21 cellular contexts compared by ENCODE assay signal in the genomic region with DNA sequence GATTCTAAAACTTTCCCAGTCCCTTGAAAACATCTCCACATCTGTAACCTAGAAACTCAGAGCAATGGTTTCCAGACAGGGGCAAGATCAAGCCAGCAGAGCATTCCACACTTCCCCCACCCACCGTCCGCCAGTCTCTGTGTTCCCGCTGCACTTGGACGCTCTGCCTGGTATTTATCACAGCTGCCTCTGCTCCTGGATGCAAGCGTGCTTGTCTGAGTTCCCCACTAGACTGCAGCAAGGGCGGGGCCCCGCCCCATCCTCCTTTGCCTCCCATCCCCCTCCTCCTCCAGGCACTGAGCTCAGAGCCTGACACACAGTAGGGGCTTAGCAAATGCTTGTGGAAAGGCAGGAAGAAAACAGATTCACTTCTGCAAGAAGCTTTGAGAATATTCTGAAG.
A peak's percentile ranks its signal among the peaks of the same experiment; 100 is the strongest.
DNase-seq lines count a peak whose midpoint lies in the region; ATAC-seq and TF ChIP-seq lines count a peak whose summit lies in the region.
"Had no signal": no experiment of that assay in that cellular context is flagged by ENCODE, and none has a peak within 500 bp of the region (broad histone marks: within the 10 kb centered on the region; RNA-seq: fewer than 3 reads in every experiment).

No MANE protein-coding gene starts in this region.

- H3K18ac ChIP-seq in mesendoderm (ENCODE audit: low read length) = no peak overlapping the region

- H3K36me3 ChIP-seq in HUES6 (ENCODE audit: control insufficient read depth, insufficient read depth, low read length) (no peaks in the 10 kb centered on the region), mesendoderm (ENCODE audit: control insufficient read depth, insufficient read depth, low read length) (no peaks in the 10 kb centered on the region), tibial artery (no peaks in the 10 kb centered on the region), Karpas-422 (ENCODE audit: insufficient read depth, low read length) (no peaks in the 10 kb centered on the region)
- H3K36me3 ChIP-seq: breast epithelium, esophagus squamous epithelium, gastrocnemius medialis, left lung had no signal

- H2BK120ac ChIP-seq in mesendoderm (ENCODE audit: low read depth, low read length) = no peak overlapping the region

- no peak overlapping the region for H4K8ac ChIP-seq in mesendoderm (ENCODE audit: low read depth, low read length)

- no peak overlapping the region for H2AFZ ChIP-seq in Karpas-422 (ENCODE audit: low read length)

- H3K4me1 ChIP-seq in HUES6 (ENCODE audit: control insufficient read depth, insufficient read depth, low read length) = peaks cover 10% of the 10 kb centered on the region
- H3K4me1 ChIP-seq in foreskin keratinocyte = no peaks in the 10 kb centered on the region
- H3K4me1 ChIP-seq in mesendoderm (ENCODE audit: control insufficient read depth, low read depth, low read length) = no peaks in the 10 kb centered on the region
- H3K4me1 ChIP-seq in tibial artery = no peaks in the 10 kb centered on the region
- no peaks in the 10 kb centered on the region for H3K4me1 ChIP-seq in Karpas-422 (ENCODE audit: low read length)
- H3K4me1 ChIP-seq: breast epithelium, esophagus squamous epithelium, gastrocnemius medialis, left lung had no signal

- peak; percentile 21 for ATAC-seq in foreskin keratinocyte
- ATAC-seq: effector memory CD8-positive, alpha-beta T cell; gastrocnemius medialis; left lung; stimulated activated naive CD8-positive, alpha-beta T cell treated with anti-CD3 and anti-CD28 coated beads, Interleukin-15, amount 100 ng/mL, for 72 hours had no signal

- no peak overlapping the region for H2BK15ac ChIP-seq in mesendoderm (replicated peaks; ENCODE audit: low read depth)

- H3K27ac ChIP-seq in HUES6 (ENCODE audit: low read depth, low read length) (no peak overlapping the region), foreskin keratinocyte (no peak overlapping the region), mesendoderm (ENCODE audit: low read depth, low read length) (no peak overlapping the region), tibial artery (no peak overlapping the region), Karpas-422 (ENCODE audit: low read length) (no peak overlapping the region)
- H3K27ac ChIP-seq: breast epithelium, esophagus squamous epithelium, gastrocnemius medialis, left lung, SK-N-MC had no signal

- H3K9ac ChIP-seq in HUES6 (ENCODE audit: low read length) (no peak overlapping the region), mesendoderm (ENCODE audit: low read length) (no peak overlapping the region), Karpas-422 (ENCODE audit: low read length) (no peak overlapping the region)

- H3K79me1 ChIP-seq in mesendoderm (ENCODE audit: low read length) = no peaks in the 10 kb centered on the region

- no peak overlapping the region for H4K5ac ChIP-seq in mesendoderm (ENCODE audit: low read length)

- H3K56ac ChIP-seq in mesendoderm (ENCODE audit: low read length) = no peak overlapping the region

- no peak overlapping the region for H3K4ac ChIP-seq in mesendoderm (ENCODE audit: low read depth, low read length)

- H3K4me2 ChIP-seq in mesendoderm (ENCODE audit: low read length) = no peak overlapping the region
- H3K4me2 ChIP-seq in Karpas-422 (ENCODE audit: low read depth, low read length, poor library complexity, severe bottlenecking) = no peak overlapping the region

- no peaks in the 10 kb centered on the region for H3K79me2 ChIP-seq in mesendoderm (ENCODE audit: control insufficient read depth, insufficient read depth, low read length)
- no peaks in the 10 kb centered on the region for H3K79me2 ChIP-seq in Karpas-422 (ENCODE audit: low read length)

- H2BK5ac ChIP-seq in mesendoderm (ENCODE audit: low read length) = no peak overlapping the region

- intact Hi-C loops in tibial artery (cut with DNase I; ENCODE audit: low total_unique reads) = no loop called here

- H3K4me3 ChIP-seq in HUES6 (ENCODE audit: low read depth, low read length) (0 out of 2 replicates have a peak overlapping the region, but pooled peaks have one; percentile 1), mesendoderm (ENCODE audit: low read length) (no peak overlapping the region), tibial artery (no peak overlapping the region), Karpas-422 (ENCODE audit: low read length) (no peak overlapping the region)
- H3K4me3 ChIP-seq: breast epithelium, esophagus squamous epithelium, gastrocnemius medialis, left lung, SK-N-MC had no signal

- H3K23ac ChIP-seq in mesendoderm (ENCODE audit: low read length) = no peak overlapping the region

- H3K9me3 ChIP-seq in HUES6 (ENCODE audit: control insufficient read depth, insufficient read depth, low read depth, low read length) (no peaks in the 10 kb centered on the region), tibial artery (no peaks in the 10 kb centered on the region), Karpas-422 (ENCODE audit: low read length) (no peaks in the 10 kb centered on the region)
- H3K9me3 ChIP-seq: breast epithelium, esophagus squamous epithelium, gastrocnemius medialis, left lung had no signal

- DNase-seq in ELF-1 (ENCODE audit: low read depth, low spot score) (peak; percentile 66), foreskin keratinocyte (no peak), mesendoderm (peak; percentile 67), tibial artery (no peak), erythroblast (lab: John Stamatoyannopoulos, UW) (no peak), SKM-1 (lab: John Stamatoyannopoulos, UW; ENCODE audit: unreplicated experiment) (no peak), Karpas-422 (no peak)
- DNase-seq: activated CD4-positive, alpha-beta T cell treated with anti-CD3 and anti-CD28 coated beads for 48 hours; activated naive CD4-positive, alpha-beta T cell treated with anti-CD3 and anti-CD28 coated beads for 36 hours; activated T-cell treated with anti-CD3 and anti-CD28 coated beads, Interleukin-2, amount 50 U/mL, for 48 hours; effector memory CD8-positive, alpha-beta T cell; EL; esophagus squamous epithelium; gastrocnemius medialis; left lung; NCI-H187 treated with DMSO at 0.1 percent for 48 hours; NCI-H446 treated with DMSO at 0.1 percent for 48 hours; stimulated activated naive CD8-positive, alpha-beta T cell treated with anti-CD3 and anti-CD28 coated beads, Interleukin-15, amount 100 ng/mL, for 72 hours had no signal

- TF ChIP-seq CTCF in foreskin keratinocyte (conservative IDR thresholded peaks at IDR 0.05) (no peak), tibial artery (IDR thresholded peaks at IDR 0.05) (no peak)

- no CpG with 5 or more reads among the region's 7 CpGs for WGBS in mesendoderm (ENCODE audit: extremely low coverage, insufficient coverage, low lambda C conversion rate)

- no peak overlapping the region for H2AK5ac ChIP-seq in mesendoderm (ENCODE audit: low read length)

- no peaks in the 10 kb centered on the region for H4K20me1 ChIP-seq in Karpas-422 (ENCODE audit: insufficient read depth, low read depth, low read length)

- H3K9me2 ChIP-seq in Karpas-422 (replicated peaks; ENCODE audit: insufficient read depth, low read length) = no peaks in the 10 kb centered on the region

- TF ChIP-seq POLR2A in erythroblast (IDR thresholded peaks at IDR 0.05; ENCODE audit: low read length) = no peak

- H3K27me3 ChIP-seq in HUES6 (ENCODE audit: control insufficient read depth, insufficient read depth, low read length) = 0 out of 2 replicates have a peak, but pooled peaks cover 3% of the 10 kb centered on the region
- no peaks in the 10 kb centered on the region for H3K27me3 ChIP-seq in foreskin keratinocyte
- no peaks in the 10 kb centered on the region for H3K27me3 ChIP-seq in mesendoderm (ENCODE audit: insufficient read depth, low read length, poor library complexity)
- H3K27me3 ChIP-seq in tibial artery = peaks cover 0 to 37% of the 10 kb centered on the region in 2 donors
- no peaks in the 10 kb centered on the region; the same call in 1 of the 2 replicates for H3K27me3 ChIP-seq in Karpas-422 (ENCODE audit: low read length)

Comparison
In these comparisons a context has a peak if more than half of its experiments do, and no peak if none do; other contexts are left out.
1. DNase-seq: peak in ELF-1 (single experiment) and mesendoderm (single experiment); none in foreskin keratinocyte (0 of 2), tibial artery (0 of 2), erythroblast (0 of 2), SKM-1 (single experiment) and Karpas-422 (single experiment).